ENCODE assay signal across 8 cellular contexts in the genomic region with DNA sequence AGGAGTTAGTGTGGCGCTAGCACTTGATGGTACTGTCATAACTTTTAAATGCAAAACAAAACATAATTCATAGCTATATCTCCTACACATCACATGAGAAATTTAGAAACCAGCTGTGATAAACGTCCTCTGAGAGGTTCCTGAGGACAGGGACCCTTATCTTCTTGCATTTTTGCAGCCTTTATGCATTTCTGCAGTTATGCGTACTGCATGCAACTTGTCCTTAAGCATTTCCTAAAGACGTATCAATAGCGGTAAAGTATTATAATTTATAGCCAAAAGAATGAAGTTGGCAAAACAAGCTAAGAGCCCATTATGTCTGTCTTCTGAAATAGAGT. TPM values are rescaled to one million over a fixed set of nuclear protein-coding genes. Genes with fewer than 3 reads are reported as not detected.
DNase-seq lines count a peak whose midpoint lies in the region; ATAC-seq, FAIRE-seq and TF ChIP-seq lines count a peak whose summit lies in the region.

No MANE protein-coding gene starts in this region.

- H3K4me2 ChIP-seq in OCI-LY3 (ENCODE audit: low read length) = peak overlapping the region; percentile 79

- H3K4me1 Mint-ChIP-seq in CD4-positive, CD25-positive, alpha-beta regulatory T cell = peaks cover 20 to 44% (median 29%) of the 10 kb centered on the region in 4 donors
- H3K4me1 Mint-ChIP-seq in effector memory CD8-positive, alpha-beta T cell (ENCODE audit: low read depth in 2 of 2) = peaks cover 29 to 42% of the 10 kb centered on the region in 2 donors

- H3K4me3 ChIP-seq in CD4-positive, CD25-positive, alpha-beta regulatory T cell (ENCODE audit: low read depth, low read length) = peak overlapping the region; percentile 85
- H3K4me3 ChIP-seq in OCI-LY3 (ENCODE audit: low read length) = peak overlapping the region; percentile 87
- H3K4me3 ChIP-seq in neutrophil (ENCODE audit: low read depth in 1 of 2, low read length in 1 of 2) = peak overlapping the region; percentile 89 to 96

- no peak for FAIRE-seq in D721Med (lab: Jason Lieb, UNC)

- peaks cover 22% of the 10 kb centered on the region for H3K4me1 ChIP-seq in CD4-positive, CD25-positive, alpha-beta regulatory T cell (ENCODE audit: control insufficient read depth, insufficient read depth, low read length, poor library complexity, severe bottlenecking)
- peaks cover 14% of the 10 kb centered on the region for H3K4me1 ChIP-seq in OCI-LY3 (ENCODE audit: low read length)
- H3K4me1 ChIP-seq in neutrophil (ENCODE audit: control insufficient read depth in 1 of 2, insufficient read depth in 1 of 2, low read depth in 1 of 2, low read length in 1 of 2) = peaks cover 17 to 20% of the 10 kb centered on the region in 2 experiments

- H2AFZ ChIP-seq in OCI-LY3 (ENCODE audit: low read depth, low read length) = no peak overlapping the region

- peaks cover 13% of the 10 kb centered on the region; the same call in 1 of the 2 replicates for H4K20me1 ChIP-seq in OCI-LY3 (ENCODE audit: insufficient read depth, low read length)

- no peak for DNase-seq in CD4-positive, CD25-positive, alpha-beta regulatory T cell
- no peak for DNase-seq in effector memory CD8-positive, alpha-beta T cell
- DNase-seq in kidney tubule cell (ENCODE audit: low spot score) (no peak), hepatic stellate cell (ENCODE audit: low spot score) (no peak), D721Med (ENCODE audit: insufficient read length, low spot score) (no peak)
- DNase-seq in stimulated activated naive CD4-positive, alpha-beta T cell treated with Interleukin-2 at 50 U/mL for 16 hours (lab: John Stamatoyannopoulos, UW) = no peak

- no peaks in the 10 kb centered on the region for H3K27me3 ChIP-seq in CD4-positive, CD25-positive, alpha-beta regulatory T cell (ENCODE audit: control insufficient read depth, insufficient read depth, low read length)
- H3K27me3 ChIP-seq in OCI-LY3 (ENCODE audit: low read depth, low read length) (no peaks in the 10 kb centered on the region), neutrophil (peaks cover 3% of the 10 kb centered on the region)

- peaks cover 24% of the 10 kb centered on the region for H3K79me2 ChIP-seq in OCI-LY3 (ENCODE audit: low read length)

- no peak for TF ChIP-seq CTCF in OCI-LY3 (IDR thresholded peaks at IDR 0.05; ENCODE audit: low read depth, low read length)
- no peak for TF ChIP-seq CTCF in neutrophil (IDR thresholded peaks at IDR 0.05)
- no peak for TF ChIP-seq CTCF in D721Med (IDR thresholded peaks at IDR 0.05; ENCODE audit: insufficient read depth, missing control alignments)

- peaks cover 3% of the 10 kb centered on the region for H3K36me3 Mint-ChIP-seq in CD4-positive, CD25-positive, alpha-beta regulatory T cell
- peaks cover 11% of the 10 kb centered on the region for H3K36me3 Mint-ChIP-seq in effector memory CD8-positive, alpha-beta T cell (ENCODE audit: insufficient read depth)

- H3K9me3 ChIP-seq in CD4-positive, CD25-positive, alpha-beta regulatory T cell (ENCODE audit: control insufficient read depth in 2 of 2, low read length in 2 of 2) = no peaks in the 10 kb centered on the region
- H3K9me3 ChIP-seq in OCI-LY3 (ENCODE audit: insufficient read depth, low read length) (no peaks in the 10 kb centered on the region), neutrophil (no peaks in the 10 kb centered on the region)

- peak overlapping the region; percentile 84 to 97 (median 92) for H3K4me3 Mint-ChIP-seq in CD4-positive, CD25-positive, alpha-beta regulatory T cell
- H3K4me3 Mint-ChIP-seq in effector memory CD8-positive, alpha-beta T cell = peak overlapping the region; percentile 86 to 93

- no peaks in the 10 kb centered on the region for H3K9me3 Mint-ChIP-seq in CD4-positive, CD25-positive, alpha-beta regulatory T cell
- H3K9me3 Mint-ChIP-seq in effector memory CD8-positive, alpha-beta T cell = no peaks in the 10 kb centered on the region

- peaks cover 14% of the 10 kb centered on the region for H3K27me3 Mint-ChIP-seq in CD4-positive, CD25-positive, alpha-beta regulatory T cell
- H3K27me3 Mint-ChIP-seq in effector memory CD8-positive, alpha-beta T cell = peaks cover 7 to 8% of the 10 kb centered on the region in 2 donors

- H3K27ac Mint-ChIP-seq in CD4-positive, CD25-positive, alpha-beta regulatory T cell = peak overlapping the region; percentile 86 to 95 (median 93)
- H3K27ac Mint-ChIP-seq in effector memory CD8-positive, alpha-beta T cell = peak overlapping the region; percentile 90 to 94

- H3K27ac ChIP-seq in CD4-positive, CD25-positive, alpha-beta regulatory T cell (ENCODE audit: insufficient read depth, low read length, poor library complexity, severe bottlenecking) = no peak overlapping the region
- no peak overlapping the region for H3K27ac ChIP-seq in OCI-LY3 (ENCODE audit: low read length)
- peak overlapping the region; percentile 79 for H3K27ac ChIP-seq in neutrophil

- ATAC-seq in CD4-positive, CD25-positive, alpha-beta regulatory T cell (ENCODE audit: low read depth in 2 of 2) = no peak
- no peak for ATAC-seq in effector memory CD8-positive, alpha-beta T cell (replicated peaks)

- no peaks in the 10 kb centered on the region for H3K36me3 ChIP-seq in CD4-positive, CD25-positive, alpha-beta regulatory T cell (ENCODE audit: control insufficient read depth, insufficient read depth, low read length)
- H3K36me3 ChIP-seq in OCI-LY3 (replicated peaks; ENCODE audit: low read depth, low read length) (no peaks in the 10 kb centered on the region), neutrophil (no peaks in the 10 kb centered on the region)

- H3K9ac ChIP-seq in OCI-LY3 (ENCODE audit: low read length) = peak overlapping the region; percentile 83

RNA-seq across cellular contexts. Expression of gene NAPB, which starts 1.7 kb away (rescaled TPM):
- 10.6 TPM for total RNA-seq in CD4-positive, CD25-positive, alpha-beta regulatory T cell
- polyA plus RNA-seq in CD4-positive, CD25-positive, alpha-beta regulatory T cell = 1 to 10 TPM; 3.6 to 4.8 (median 4.2) TPM

RNA-seq across cellular contexts. Expression of gene CSTL1, which starts 19.9 kb away (rescaled TPM):
- not detected for total RNA-seq in CD4-positive, CD25-positive, alpha-beta regulatory T cell
- not detected for polyA plus RNA-seq in CD4-positive, CD25-positive, alpha-beta regulatory T cell

RNA-seq across cellular contexts. Expression of gene CST11, which starts 33.0 kb away (rescaled TPM):
- not detected for total RNA-seq in CD4-positive, CD25-positive, alpha-beta regulatory T cell
- not detected for polyA plus RNA-seq in CD4-positive, CD25-positive, alpha-beta regulatory T cell

RNA-seq across cellular contexts. Expression of gene GZF1, which starts 57.6 kb away (rescaled TPM):
- total RNA-seq in CD4-positive, CD25-positive, alpha-beta regulatory T cell = 24.8 TPM
- 1 to 10 TPM; 3.1 to 4.1 (median 3.3) TPM for polyA plus RNA-seq in CD4-positive, CD25-positive, alpha-beta regulatory T cell
